In genomic region chr15:32864051-32864450, GRCh38 we compare ENCODE assay signal across 2 cellular contexts.
TF ChIP-seq lines count a peak whose summit lies in the region.

No MANE protein-coding gene starts in this region.

TF ChIP-seq in A549, 52 proteins besides CTCF, POLR2A, EP300 and RAD21:
- no peak for TF ChIP-seq CHD2 (IDR thresholded peaks at IDR 0.05; ENCODE audit: low read length, partially characterized antibody)
- no peak for TF ChIP-seq NR3C1 (IDR thresholded peaks at IDR 0.05)
- TF ChIP-seq JUNB (IDR thresholded peaks at IDR 0.05), result no peak
- no peak for TF ChIP-seq NPAS2 (CRISPR knock-in tag; IDR thresholded peaks at IDR 0.05; ENCODE audit: borderline replicate concordance)
- no peak for TF ChIP-seq ZSCAN20 (CRISPR knock-in tag; IDR thresholded peaks at IDR 0.05)
- TF ChIP-seq EHF (CRISPR knock-in tag; IDR thresholded peaks at IDR 0.05), result no peak
- no peak for TF ChIP-seq RCOR1 (IDR thresholded peaks at IDR 0.05; ENCODE audit: low read depth, low read length)

TF ChIP-seq in IMR-90, 13 proteins besides CTCF, POLR2A, EP300 and RAD21:
- TF ChIP-seq RCOR1 (IDR thresholded peaks at IDR 0.05; ENCODE audit: insufficient replicate concordance, low read length), result no peak
- TF ChIP-seq ELK1 (IDR thresholded peaks at IDR 0.05; ENCODE audit: borderline replicate concordance, low read depth, low read length), result no peak
- no peak for TF ChIP-seq NFE2L2 (IDR thresholded peaks at IDR 0.05; ENCODE audit: low read depth, low read length)
- TF ChIP-seq MXI1 (IDR thresholded peaks at IDR 0.05; ENCODE audit: borderline replicate concordance, low read depth, low read length), result no peak
- no peak for TF ChIP-seq RFX5 (IDR thresholded peaks at IDR 0.05; ENCODE audit: low read depth, low read length)
- TF ChIP-seq CHD1 (IDR thresholded peaks at IDR 0.05; ENCODE audit: low read depth, low read length), result no peak
- no peak for TF ChIP-seq CEBPB (IDR thresholded peaks at IDR 0.05; ENCODE audit: low read depth, low read length)
- TF ChIP-seq SMC3 (IDR thresholded peaks at IDR 0.05; ENCODE audit: low read depth, low read length), result no peak
- TF ChIP-seq MAZ (IDR thresholded peaks at IDR 0.05; ENCODE audit: borderline replicate concordance, low read depth, low read length), result no peak
- no peak for TF ChIP-seq MAFK (IDR thresholded peaks at IDR 0.05; ENCODE audit: low read depth, low read length)
- TF ChIP-seq FOS (IDR thresholded peaks at IDR 0.05; ENCODE audit: low read depth, low read length), result no peak
- no peak for TF ChIP-seq BHLHE40 (IDR thresholded peaks at IDR 0.05; ENCODE audit: low read depth, low read length)
- TF ChIP-seq USF2 (IDR thresholded peaks at IDR 0.05; ENCODE audit: low read depth, low read length), result no peak
